Comparison of ENCODE assay signal across 1 cellular context in the genomic region with DNA sequence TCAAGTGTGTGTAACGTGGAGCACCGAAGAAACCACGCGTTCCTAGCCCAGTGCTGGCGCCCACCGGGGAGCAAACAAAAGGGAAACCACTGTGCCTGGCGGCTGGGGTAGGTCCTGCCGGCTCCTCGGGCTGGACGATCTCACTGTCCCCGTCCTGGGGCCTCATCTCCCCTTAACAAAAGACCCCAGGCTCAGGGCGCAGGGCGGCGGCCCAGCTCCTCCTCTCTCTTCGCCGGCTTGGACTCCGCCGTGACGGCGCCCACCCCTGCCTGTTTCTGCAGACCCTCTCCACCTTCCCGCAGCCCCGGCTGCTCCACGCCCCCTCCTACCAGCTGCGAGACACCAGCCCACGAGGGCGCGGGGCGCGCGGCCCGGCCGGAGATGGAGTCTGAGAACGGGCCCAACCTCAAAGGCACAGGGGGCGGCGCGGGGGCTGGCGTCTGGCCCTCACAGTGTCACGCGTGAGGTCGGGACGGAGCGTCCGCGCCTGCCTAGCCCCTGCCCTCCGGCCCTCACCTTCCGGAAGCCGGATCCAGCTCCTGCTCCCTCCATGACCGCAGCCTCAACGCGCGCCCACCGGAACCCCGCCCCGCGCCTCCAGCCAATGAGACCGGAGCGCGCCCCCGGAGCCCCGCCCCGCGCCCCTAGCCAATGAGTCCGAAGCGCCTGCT.
TF ChIP-seq lines count a peak whose summit lies in the region.

A gene (minus strand): TSS at position 569 of the 671 bp plus-strand sequence. CDS start 17 bp downstream, at position 552.

TF ChIP-seq in HepG2, 621 proteins besides CTCF, POLR2A, EP300 and RAD21 (continued from another document and continues in another):
- TF ChIP-seq, protein P1, sequence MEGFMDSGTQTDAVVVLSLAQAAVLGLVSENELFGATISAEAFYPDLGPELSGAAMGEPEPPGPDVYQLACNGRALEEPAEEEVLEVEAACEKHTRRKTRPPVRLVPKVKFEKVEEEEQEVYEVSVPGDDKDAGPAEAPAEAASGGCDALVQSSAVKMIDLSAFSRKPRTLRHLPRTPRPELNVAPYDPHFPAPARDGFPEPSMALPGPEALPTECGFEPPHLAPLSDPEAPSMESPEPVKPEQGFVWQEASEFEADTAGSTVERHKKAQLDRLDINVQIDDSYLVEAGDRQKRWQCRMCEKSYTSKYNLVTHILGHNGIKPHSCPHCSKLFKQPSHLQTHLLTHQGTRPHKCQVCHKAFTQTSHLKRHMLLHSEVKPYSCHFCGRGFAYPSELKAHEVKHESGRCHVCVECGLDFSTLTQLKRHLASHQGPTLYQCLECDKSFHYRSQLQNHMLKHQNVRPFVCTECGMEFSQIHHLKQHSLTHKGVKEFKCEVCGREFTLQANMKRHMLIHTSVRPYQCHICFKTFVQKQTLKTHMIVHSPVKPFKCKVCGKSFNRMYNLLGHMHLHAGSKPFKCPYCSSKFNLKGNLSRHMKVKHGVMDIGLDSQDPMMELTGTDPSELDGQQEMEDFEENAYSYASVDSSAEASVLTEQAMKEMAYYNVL (CRISPR knock-in tag; IDR thresholded peaks at IDR 0.05; ENCODE audit: borderline replicate concordance), result peak; percentile 78; the same call in 1 of the 2 replicates
- TF ChIP-seq POGZ (CRISPR knock-in tag; IDR thresholded peaks at IDR 0.05), result no peak; the same call in 1 of the 2 replicates
- no peak for TF ChIP-seq ATF7 (IDR thresholded peaks at IDR 0.05)
- 0 out of 2 replicates have a peak, but pooled peaks have one; percentile 68 for TF ChIP-seq ATF7 (CRISPR knock-in tag; IDR thresholded peaks at IDR 0.05)
- TF ChIP-seq, protein P2, sequence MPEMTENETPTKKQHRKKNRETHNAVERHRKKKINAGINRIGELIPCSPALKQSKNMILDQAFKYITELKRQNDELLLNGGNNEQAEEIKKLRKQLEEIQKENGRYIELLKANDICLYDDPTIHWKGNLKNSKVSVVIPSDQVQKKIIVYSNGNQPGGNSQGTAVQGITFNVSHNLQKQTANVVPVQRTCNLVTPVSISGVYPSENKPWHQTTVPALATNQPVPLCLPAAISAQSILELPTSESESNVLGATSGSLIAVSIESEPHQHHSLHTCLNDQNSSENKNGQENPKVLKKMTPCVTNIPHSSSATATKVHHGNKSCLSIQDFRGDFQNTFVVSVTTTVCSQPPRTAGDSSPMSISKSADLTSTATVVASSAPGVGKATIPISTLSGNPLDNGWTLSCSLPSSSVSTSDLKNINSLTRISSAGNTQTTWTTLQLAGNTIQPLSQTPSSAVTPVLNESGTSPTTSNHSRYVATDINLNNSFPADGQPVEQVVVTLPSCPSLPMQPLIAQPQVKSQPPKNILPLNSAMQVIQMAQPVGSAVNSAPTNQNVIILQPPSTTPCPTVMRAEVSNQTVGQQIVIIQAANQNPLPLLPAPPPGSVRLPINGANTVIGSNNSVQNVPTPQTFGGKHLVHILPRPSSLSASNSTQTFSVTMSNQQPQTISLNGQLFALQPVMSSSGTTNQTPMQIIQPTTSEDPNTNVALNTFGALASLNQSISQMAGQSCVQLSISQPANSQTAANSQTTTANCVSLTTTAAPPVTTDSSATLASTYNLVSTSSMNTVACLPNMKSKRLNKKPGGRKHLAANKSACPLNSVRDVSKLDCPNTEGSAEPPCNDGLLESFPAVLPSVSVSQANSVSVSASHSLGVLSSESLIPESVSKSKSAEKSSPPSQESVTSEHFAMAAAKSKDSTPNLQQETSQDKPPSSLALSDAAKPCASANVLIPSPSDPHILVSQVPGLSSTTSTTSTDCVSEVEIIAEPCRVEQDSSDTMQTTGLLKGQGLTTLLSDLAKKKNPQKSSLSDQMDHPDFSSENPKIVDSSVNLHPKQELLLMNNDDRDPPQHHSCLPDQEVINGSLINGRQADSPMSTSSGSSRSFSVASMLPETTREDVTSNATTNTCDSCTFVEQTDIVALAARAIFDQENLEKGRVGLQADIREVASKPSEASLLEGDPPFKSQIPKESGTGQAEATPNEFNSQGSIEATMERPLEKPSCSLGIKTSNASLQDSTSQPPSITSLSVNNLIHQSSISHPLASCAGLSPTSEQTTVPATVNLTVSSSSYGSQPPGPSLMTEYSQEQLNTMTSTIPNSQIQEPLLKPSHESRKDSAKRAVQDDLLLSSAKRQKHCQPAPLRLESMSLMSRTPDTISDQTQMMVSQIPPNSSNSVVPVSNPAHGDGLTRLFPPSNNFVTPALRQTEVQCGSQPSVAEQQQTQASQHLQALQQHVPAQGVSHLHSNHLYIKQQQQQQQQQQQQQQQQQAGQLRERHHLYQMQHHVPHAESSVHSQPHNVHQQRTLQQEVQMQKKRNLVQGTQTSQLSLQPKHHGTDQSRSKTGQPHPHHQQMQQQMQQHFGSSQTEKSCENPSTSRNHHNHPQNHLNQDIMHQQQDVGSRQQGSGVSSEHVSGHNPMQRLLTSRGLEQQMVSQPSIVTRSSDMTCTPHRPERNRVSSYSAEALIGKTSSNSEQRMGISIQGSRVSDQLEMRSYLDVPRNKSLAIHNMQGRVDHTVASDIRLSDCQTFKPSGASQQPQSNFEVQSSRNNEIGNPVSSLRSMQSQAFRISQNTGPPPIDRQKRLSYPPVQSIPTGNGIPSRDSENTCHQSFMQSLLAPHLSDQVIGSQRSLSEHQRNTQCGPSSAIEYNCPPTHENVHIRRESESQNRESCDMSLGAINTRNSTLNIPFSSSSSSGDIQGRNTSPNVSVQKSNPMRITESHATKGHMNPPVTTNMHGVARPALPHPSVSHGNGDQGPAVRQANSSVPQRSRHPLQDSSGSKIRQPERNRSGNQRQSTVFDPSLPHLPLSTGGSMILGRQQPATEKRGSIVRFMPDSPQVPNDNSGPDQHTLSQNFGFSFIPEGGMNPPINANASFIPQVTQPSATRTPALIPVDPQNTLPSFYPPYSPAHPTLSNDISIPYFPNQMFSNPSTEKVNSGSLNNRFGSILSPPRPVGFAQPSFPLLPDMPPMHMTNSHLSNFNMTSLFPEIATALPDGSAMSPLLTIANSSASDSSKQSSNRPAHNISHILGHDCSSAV (CRISPR knock-in tag; IDR thresholded peaks at IDR 0.05; ENCODE audit: borderline replicate concordance), result no peak
- no peak for TF ChIP-seq SIN3B (IDR thresholded peaks at IDR 0.05; ENCODE audit: low read length)
- TF ChIP-seq REL (CRISPR knock-in tag; conservative IDR thresholded peaks at IDR 0.05), result no peak
- TF ChIP-seq, protein P3, sequence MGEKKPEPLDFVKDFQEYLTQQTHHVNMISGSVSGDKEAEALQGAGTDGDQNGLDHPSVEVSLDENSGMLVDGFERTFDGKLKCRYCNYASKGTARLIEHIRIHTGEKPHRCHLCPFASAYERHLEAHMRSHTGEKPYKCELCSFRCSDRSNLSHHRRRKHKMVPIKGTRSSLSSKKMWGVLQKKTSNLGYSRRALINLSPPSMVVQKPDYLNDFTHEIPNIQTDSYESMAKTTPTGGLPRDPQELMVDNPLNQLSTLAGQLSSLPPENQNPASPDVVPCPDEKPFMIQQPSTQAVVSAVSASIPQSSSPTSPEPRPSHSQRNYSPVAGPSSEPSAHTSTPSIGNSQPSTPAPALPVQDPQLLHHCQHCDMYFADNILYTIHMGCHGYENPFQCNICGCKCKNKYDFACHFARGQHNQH (CRISPR knock-in tag; IDR thresholded peaks at IDR 0.05), result no peak
- peak; percentile 61; the same call in 1 of the 2 replicates for TF ChIP-seq ZNF605 (CRISPR knock-in tag; IDR thresholded peaks at IDR 0.05)
- TF ChIP-seq, protein P4, sequence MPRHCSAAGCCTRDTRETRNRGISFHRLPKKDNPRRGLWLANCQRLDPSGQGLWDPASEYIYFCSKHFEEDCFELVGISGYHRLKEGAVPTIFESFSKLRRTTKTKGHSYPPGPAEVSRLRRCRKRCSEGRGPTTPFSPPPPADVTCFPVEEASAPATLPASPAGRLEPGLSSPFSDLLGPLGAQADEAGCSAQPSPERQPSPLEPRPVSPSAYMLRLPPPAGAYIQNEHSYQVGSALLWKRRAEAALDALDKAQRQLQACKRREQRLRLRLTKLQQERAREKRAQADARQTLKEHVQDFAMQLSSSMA (CRISPR knock-in tag; IDR thresholded peaks at IDR 0.05), result no peak
- TF ChIP-seq, protein P5, sequence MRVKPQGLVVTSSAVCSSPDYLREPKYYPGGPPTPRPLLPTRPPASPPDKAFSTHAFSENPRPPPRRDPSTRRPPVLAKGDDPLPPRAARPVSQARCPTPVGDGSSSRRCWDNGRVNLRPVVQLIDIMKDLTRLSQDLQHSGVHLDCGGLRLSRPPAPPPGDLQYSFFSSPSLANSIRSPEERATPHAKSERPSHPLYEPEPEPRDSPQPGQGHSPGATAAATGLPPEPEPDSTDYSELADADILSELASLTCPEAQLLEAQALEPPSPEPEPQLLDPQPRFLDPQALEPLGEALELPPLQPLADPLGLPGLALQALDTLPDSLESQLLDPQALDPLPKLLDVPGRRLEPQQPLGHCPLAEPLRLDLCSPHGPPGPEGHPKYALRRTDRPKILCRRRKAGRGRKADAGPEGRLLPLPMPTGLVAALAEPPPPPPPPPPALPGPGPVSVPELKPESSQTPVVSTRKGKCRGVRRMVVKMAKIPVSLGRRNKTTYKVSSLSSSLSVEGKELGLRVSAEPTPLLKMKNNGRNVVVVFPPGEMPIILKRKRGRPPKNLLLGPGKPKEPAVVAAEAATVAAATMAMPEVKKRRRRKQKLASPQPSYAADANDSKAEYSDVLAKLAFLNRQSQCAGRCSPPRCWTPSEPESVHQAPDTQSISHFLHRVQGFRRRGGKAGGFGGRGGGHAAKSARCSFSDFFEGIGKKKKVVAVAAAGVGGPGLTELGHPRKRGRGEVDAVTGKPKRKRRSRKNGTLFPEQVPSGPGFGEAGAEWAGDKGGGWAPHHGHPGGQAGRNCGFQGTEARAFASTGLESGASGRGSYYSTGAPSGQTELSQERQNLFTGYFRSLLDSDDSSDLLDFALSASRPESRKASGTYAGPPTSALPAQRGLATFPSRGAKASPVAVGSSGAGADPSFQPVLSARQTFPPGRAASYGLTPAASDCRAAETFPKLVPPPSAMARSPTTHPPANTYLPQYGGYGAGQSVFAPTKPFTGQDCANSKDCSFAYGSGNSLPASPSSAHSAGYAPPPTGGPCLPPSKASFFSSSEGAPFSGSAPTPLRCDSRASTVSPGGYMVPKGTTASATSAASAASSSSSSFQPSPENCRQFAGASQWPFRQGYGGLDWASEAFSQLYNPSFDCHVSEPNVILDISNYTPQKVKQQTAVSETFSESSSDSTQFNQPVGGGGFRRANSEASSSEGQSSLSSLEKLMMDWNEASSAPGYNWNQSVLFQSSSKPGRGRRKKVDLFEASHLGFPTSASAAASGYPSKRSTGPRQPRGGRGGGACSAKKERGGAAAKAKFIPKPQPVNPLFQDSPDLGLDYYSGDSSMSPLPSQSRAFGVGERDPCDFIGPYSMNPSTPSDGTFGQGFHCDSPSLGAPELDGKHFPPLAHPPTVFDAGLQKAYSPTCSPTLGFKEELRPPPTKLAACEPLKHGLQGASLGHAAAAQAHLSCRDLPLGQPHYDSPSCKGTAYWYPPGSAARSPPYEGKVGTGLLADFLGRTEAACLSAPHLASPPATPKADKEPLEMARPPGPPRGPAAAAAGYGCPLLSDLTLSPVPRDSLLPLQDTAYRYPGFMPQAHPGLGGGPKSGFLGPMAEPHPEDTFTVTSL (CRISPR knock-in tag; IDR thresholded peaks at IDR 0.05; ENCODE audit: borderline replicate concordance), result peak; percentile 12; the same call in 1 of the 2 replicates
- no peak for TF ChIP-seq ZBTB38 (CRISPR knock-in tag; IDR thresholded peaks at IDR 0.05)
- TF ChIP-seq, protein P6, sequence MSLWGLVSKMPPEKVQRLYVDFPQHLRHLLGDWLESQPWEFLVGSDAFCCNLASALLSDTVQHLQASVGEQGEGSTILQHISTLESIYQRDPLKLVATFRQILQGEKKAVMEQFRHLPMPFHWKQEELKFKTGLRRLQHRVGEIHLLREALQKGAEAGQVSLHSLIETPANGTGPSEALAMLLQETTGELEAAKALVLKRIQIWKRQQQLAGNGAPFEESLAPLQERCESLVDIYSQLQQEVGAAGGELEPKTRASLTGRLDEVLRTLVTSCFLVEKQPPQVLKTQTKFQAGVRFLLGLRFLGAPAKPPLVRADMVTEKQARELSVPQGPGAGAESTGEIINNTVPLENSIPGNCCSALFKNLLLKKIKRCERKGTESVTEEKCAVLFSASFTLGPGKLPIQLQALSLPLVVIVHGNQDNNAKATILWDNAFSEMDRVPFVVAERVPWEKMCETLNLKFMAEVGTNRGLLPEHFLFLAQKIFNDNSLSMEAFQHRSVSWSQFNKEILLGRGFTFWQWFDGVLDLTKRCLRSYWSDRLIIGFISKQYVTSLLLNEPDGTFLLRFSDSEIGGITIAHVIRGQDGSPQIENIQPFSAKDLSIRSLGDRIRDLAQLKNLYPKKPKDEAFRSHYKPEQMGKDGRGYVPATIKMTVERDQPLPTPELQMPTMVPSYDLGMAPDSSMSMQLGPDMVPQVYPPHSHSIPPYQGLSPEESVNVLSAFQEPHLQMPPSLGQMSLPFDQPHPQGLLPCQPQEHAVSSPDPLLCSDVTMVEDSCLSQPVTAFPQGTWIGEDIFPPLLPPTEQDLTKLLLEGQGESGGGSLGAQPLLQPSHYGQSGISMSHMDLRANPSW (CRISPR knock-in tag; IDR thresholded peaks at IDR 0.05; ENCODE audit: borderline replicate concordance), result 0 out of 2 replicates have a peak, but pooled peaks have one; percentile 62
- no peak for TF ChIP-seq RCOR2 (CRISPR knock-in tag; IDR thresholded peaks at IDR 0.05)
- TF ChIP-seq PITX1 (CRISPR knock-in tag; IDR thresholded peaks at IDR 0.05), result peak; percentile 73
- TF ChIP-seq MED13 (CRISPR knock-in tag; IDR thresholded peaks at IDR 0.05), result peak; percentile 49; the same call in 1 of the 2 replicates
- no peak for TF ChIP-seq ZNF180 (CRISPR knock-in tag; IDR thresholded peaks at IDR 0.05; ENCODE audit: borderline replicate concordance, low read depth)
- peak in 1 of 2 experiments; percentile 81; a peak in 1 of 4 replicates for TF ChIP-seq KLF16 (CRISPR knock-in tag; IDR thresholded peaks at IDR 0.05)
- TF ChIP-seq ZNF251 (CRISPR knock-in tag; IDR thresholded peaks at IDR 0.05), result no peak
- TF ChIP-seq ZIK1 (CRISPR knock-in tag; IDR thresholded peaks at IDR 0.05; ENCODE audit: borderline replicate concordance, low read depth), result peak; percentile 58; the same call in 1 of the 2 replicates
- TF ChIP-seq, protein P7, sequence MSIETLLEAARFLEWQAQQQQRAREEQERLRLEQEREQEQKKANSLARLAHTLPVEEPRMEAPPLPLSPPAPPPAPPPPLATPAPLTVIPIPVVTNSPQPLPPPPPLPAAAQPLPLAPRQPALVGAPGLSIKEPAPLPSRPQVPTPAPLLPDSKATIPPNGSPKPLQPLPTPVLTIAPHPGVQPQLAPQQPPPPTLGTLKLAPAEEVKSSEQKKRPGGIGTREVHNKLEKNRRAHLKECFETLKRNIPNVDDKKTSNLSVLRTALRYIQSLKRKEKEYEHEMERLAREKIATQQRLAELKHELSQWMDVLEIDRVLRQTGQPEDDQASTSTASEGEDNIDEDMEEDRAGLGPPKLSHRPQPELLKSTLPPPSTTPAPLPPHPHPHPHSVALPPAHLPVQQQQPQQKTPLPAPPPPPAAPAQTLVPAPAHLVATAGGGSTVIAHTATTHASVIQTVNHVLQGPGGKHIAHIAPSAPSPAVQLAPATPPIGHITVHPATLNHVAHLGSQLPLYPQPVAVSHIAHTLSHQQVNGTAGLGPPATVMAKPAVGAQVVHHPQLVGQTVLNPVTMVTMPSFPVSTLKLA (IDR thresholded peaks at IDR 0.05), result no peak
- peak; percentile 89; the same call in 1 of the 2 replicates for TF ChIP-seq ZNF678 (CRISPR knock-in tag; IDR thresholded peaks at IDR 0.05)
- no peak for TF ChIP-seq ZNF841 (CRISPR knock-in tag; IDR thresholded peaks at IDR 0.05; ENCODE audit: borderline replicate concordance)
- peak; percentile 37 for TF ChIP-seq PTBP1 (IDR thresholded peaks at IDR 0.05; ENCODE audit: low read depth, low read length, poor library complexity, severe bottlenecking)
- TF ChIP-seq MTA1 (CRISPR knock-in tag; IDR thresholded peaks at IDR 0.05; ENCODE audit: borderline replicate concordance), result peak; percentile 75; the same call in 1 of the 2 replicates
